1 cellular context compared by ENCODE assay signal in genomic region chr13:99314640-99315176, GRCh38.
TF ChIP-seq lines count a peak whose summit lies in the region.

No MANE protein-coding gene starts in this region.

TF ChIP-seq in IMR-90, 13 proteins besides CTCF, POLR2A, EP300 and RAD21:
- no peak for TF ChIP-seq SMC3 (IDR thresholded peaks at IDR 0.05; ENCODE audit: low read depth, low read length)
